ENCODE assay signal across 1 cellular context in the genomic region with DNA sequence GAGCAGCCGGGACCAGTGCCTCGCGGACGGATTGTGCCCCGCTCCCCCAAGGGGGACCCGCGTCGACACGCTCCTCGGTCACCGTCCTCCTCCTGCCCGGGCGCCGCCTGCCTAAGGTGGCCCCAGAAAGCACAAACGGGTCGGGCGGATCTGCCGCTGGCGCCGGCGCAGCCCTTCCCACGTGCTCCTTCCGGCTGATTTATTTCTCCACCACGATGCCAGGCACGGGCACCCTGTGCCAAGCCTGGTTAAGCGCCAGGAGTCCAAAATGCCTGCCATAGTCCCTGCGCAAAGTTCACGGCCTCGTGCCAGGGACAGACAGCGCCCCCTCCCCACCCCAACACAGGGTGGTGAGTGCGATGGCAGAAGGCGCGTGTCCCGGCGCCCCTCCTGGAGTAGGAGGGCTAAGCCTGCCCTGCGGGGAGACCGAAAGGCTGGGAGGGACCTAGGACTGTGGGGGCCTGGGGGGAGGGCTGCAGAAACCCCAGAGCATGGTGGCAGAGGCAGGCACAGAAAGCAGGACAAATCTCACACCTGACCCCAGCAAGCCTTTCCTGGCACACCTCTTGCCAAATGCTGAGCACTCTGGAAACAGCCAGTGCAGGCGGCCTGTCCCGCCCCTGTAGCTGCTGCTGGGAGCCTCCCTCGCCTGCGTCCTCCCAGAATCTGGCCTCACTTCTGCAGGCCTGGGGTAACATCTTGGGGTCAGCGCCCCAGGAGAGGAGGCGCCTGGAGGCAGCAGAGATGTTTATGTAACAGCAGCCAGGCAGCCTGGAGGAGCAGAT.
TF ChIP-seq lines count a peak whose summit lies in the region.

No MANE protein-coding gene starts in this region.

TF ChIP-seq in WTC11, 78 proteins besides CTCF, POLR2A, EP300 and RAD21 (continued from another document):
- TF ChIP-seq, protein P1, sequence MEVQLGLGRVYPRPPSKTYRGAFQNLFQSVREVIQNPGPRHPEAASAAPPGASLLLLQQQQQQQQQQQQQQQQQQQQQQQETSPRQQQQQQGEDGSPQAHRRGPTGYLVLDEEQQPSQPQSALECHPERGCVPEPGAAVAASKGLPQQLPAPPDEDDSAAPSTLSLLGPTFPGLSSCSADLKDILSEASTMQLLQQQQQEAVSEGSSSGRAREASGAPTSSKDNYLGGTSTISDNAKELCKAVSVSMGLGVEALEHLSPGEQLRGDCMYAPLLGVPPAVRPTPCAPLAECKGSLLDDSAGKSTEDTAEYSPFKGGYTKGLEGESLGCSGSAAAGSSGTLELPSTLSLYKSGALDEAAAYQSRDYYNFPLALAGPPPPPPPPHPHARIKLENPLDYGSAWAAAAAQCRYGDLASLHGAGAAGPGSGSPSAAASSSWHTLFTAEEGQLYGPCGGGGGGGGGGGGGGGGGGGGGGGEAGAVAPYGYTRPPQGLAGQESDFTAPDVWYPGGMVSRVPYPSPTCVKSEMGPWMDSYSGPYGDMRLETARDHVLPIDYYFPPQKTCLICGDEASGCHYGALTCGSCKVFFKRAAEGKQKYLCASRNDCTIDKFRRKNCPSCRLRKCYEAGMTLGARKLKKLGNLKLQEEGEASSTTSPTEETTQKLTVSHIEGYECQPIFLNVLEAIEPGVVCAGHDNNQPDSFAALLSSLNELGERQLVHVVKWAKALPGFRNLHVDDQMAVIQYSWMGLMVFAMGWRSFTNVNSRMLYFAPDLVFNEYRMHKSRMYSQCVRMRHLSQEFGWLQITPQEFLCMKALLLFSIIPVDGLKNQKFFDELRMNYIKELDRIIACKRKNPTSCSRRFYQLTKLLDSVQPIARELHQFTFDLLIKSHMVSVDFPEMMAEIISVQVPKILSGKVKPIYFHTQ (CRISPR knock-in tag; IDR thresholded peaks at IDR 0.05), result no peak
- TF ChIP-seq FOXP1 (CRISPR knock-in tag; IDR thresholded peaks at IDR 0.05; ENCODE audit: borderline replicate concordance), result peak; percentile 76; the same call in 1 of the 2 replicates
- TF ChIP-seq, protein P2, sequence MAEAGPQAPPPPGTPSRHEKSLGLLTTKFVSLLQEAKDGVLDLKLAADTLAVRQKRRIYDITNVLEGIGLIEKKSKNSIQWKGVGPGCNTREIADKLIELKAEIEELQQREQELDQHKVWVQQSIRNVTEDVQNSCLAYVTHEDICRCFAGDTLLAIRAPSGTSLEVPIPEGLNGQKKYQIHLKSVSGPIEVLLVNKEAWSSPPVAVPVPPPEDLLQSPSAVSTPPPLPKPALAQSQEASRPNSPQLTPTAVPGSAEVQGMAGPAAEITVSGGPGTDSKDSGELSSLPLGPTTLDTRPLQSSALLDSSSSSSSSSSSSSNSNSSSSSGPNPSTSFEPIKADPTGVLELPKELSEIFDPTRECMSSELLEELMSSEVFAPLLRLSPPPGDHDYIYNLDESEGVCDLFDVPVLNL (CRISPR knock-in tag; IDR thresholded peaks at IDR 0.05; ENCODE audit: borderline replicate concordance, low read depth), result no peak; the same call in 1 of the 2 replicates
- TF ChIP-seq, protein P3, sequence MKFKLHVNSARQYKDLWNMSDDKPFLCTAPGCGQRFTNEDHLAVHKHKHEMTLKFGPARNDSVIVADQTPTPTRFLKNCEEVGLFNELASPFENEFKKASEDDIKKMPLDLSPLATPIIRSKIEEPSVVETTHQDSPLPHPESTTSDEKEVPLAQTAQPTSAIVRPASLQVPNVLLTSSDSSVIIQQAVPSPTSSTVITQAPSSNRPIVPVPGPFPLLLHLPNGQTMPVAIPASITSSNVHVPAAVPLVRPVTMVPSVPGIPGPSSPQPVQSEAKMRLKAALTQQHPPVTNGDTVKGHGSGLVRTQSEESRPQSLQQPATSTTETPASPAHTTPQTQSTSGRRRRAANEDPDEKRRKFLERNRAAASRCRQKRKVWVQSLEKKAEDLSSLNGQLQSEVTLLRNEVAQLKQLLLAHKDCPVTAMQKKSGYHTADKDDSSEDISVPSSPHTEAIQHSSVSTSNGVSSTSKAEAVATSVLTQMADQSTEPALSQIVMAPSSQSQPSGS (CRISPR knock-in tag; IDR thresholded peaks at IDR 0.05; ENCODE audit: borderline replicate concordance, low read depth), result no peak
- peak; percentile 82; the same call in 1 of the 2 replicates for TF ChIP-seq KAT7 (CRISPR knock-in tag; IDR thresholded peaks at IDR 0.05; ENCODE audit: borderline replicate concordance)
- no peak for TF ChIP-seq OVOL2 (CRISPR knock-in tag; IDR thresholded peaks at IDR 0.05; ENCODE audit: borderline replicate concordance)
- TF ChIP-seq HMGA2 (CRISPR knock-in tag; IDR thresholded peaks at IDR 0.05), result no peak
- no peak for TF ChIP-seq ZNF423 (CRISPR knock-in tag; IDR thresholded peaks at IDR 0.05)
- TF ChIP-seq, protein P4, sequence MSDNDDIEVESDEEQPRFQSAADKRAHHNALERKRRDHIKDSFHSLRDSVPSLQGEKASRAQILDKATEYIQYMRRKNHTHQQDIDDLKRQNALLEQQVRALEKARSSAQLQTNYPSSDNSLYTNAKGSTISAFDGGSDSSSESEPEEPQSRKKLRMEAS (CRISPR knock-in tag; IDR thresholded peaks at IDR 0.05), result peak; percentile 93
- TF ChIP-seq MYBL2 (CRISPR knock-in tag; IDR thresholded peaks at IDR 0.05), result 0 out of 2 replicates have a peak, but pooled peaks have one; percentile 21
- no peak for TF ChIP-seq RORB (CRISPR knock-in tag; IDR thresholded peaks at IDR 0.05)
- TF ChIP-seq ZNF416 (CRISPR knock-in tag; IDR thresholded peaks at IDR 0.05), result no peak
- TF ChIP-seq, protein P5, sequence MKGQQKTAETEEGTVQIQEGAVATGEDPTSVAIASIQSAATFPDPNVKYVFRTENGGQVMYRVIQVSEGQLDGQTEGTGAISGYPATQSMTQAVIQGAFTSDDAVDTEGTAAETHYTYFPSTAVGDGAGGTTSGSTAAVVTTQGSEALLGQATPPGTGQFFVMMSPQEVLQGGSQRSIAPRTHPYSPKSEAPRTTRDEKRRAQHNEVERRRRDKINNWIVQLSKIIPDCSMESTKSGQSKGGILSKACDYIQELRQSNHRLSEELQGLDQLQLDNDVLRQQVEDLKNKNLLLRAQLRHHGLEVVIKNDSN (CRISPR knock-in tag; IDR thresholded peaks at IDR 0.05), result peak; percentile 60; the same call in 1 of the 2 replicates
- no peak for TF ChIP-seq EMX1 (CRISPR knock-in tag; IDR thresholded peaks at IDR 0.05)
- TF ChIP-seq RELA (CRISPR knock-in tag; IDR thresholded peaks at IDR 0.05; ENCODE audit: borderline replicate concordance), result peak; percentile 80
- TF ChIP-seq ZNF396 (CRISPR knock-in tag; IDR thresholded peaks at IDR 0.05; ENCODE audit: borderline replicate concordance), result no peak
- no peak for TF ChIP-seq FOXJ3 (CRISPR knock-in tag; IDR thresholded peaks at IDR 0.05; ENCODE audit: borderline replicate concordance)
- TF ChIP-seq, protein P6, sequence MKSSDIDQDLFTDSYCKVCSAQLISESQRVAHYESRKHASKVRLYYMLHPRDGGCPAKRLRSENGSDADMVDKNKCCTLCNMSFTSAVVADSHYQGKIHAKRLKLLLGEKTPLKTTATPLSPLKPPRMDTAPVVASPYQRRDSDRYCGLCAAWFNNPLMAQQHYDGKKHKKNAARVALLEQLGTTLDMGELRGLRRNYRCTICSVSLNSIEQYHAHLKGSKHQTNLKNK (CRISPR knock-in tag; IDR thresholded peaks at IDR 0.05), result no peak
- TF ChIP-seq SP1 (CRISPR knock-in tag; conservative IDR thresholded peaks at IDR 0.05), result 0 out of 2 replicates have a peak, but pooled peaks have one; percentile 23
- no peak for TF ChIP-seq PRRX2 (CRISPR knock-in tag; IDR thresholded peaks at IDR 0.05)
- no peak for TF ChIP-seq MXD4 (CRISPR knock-in tag; IDR thresholded peaks at IDR 0.05; ENCODE audit: borderline replicate concordance)
- TF ChIP-seq, protein P7, sequence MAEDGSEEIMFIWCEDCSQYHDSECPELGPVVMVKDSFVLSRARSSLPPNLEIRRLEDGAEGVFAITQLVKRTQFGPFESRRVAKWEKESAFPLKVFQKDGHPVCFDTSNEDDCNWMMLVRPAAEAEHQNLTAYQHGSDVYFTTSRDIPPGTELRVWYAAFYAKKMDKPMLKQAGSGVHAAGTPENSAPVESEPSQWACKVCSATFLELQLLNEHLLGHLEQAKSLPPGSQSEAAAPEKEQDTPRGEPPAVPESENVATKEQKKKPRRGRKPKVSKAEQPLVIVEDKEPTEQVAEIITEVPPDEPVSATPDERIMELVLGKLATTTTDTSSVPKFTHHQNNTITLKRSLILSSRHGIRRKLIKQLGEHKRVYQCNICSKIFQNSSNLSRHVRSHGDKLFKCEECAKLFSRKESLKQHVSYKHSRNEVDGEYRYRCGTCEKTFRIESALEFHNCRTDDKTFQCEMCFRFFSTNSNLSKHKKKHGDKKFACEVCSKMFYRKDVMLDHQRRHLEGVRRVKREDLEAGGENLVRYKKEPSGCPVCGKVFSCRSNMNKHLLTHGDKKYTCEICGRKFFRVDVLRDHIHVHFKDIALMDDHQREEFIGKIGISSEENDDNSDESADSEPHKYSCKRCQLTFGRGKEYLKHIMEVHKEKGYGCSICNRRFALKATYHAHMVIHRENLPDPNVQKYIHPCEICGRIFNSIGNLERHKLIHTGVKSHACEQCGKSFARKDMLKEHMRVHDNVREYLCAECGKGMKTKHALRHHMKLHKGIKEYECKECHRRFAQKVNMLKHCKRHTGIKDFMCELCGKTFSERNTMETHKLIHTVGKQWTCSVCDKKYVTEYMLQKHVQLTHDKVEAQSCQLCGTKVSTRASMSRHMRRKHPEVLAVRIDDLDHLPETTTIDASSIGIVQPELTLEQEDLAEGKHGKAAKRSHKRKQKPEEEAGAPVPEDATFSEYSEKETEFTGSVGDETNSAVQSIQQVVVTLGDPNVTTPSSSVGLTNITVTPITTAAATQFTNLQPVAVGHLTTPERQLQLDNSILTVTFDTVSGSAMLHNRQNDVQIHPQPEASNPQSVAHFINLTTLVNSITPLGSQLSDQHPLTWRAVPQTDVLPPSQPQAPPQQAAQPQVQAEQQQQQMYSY (CRISPR knock-in tag; IDR thresholded peaks at IDR 0.05), result no peak
- TF ChIP-seq TP53 (CRISPR knock-in tag; IDR thresholded peaks at IDR 0.05), result no peak; the same call in 1 of the 2 replicates
TF ChIP-seq in WTC11: peak in this region for 16.
